8 cellular contexts compared by ENCODE assay signal in the genomic region with DNA sequence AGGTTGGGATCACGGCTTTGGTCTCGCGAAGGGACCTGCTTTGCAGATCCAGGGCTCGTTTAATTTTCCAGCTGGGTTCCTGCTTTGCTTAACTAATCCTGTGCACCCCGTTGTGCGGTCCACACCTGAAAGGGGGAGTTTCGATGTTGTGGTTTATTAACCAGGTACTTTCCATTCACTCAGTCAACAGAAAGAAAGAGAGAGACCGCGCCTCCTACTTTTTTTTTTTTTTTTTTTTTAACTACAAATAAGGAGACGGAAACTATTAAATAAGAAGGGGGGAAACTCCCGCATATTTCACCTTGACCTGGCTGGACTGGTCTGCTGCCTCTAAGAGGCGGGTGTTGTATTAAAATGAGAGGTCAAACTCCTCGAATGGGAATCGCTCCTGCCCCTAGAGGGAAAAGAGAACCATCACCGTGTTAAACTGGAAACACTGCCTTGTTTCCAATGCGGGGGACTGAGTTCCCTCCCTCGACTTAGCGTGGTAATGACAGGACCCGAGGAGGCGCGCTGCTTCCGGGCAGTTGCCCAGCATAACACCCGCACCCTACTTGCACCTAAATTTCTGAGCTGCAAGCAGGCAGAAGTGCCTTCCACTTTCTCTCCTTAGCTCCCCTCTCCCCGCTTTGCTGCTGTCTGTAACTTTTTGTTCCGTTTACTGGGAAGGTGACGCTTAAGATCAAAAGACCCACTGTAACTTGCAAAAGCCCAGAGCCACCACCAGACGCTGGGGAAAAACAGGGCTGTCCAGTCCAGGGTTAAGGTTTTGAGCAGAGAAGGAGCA. TPM values are rescaled to one million over a fixed set of nuclear protein-coding genes. Genes with fewer than 3 reads are reported as not detected.
DNase-seq lines count a peak whose midpoint lies in the region; FAIRE-seq and TF ChIP-seq lines count a peak whose summit lies in the region.

No MANE protein-coding gene starts in this region.

- no peaks in the 10 kb centered on the region for H3K36me3 ChIP-seq in HAP-1 (replicated peaks)
- no peaks in the 10 kb centered on the region for H3K36me3 ChIP-seq in testis (ENCODE audit: low read depth, missing control alignments)

- peak; percentile 63 for FAIRE-seq in endometrium (lab: Jason Lieb, UNC)

- peak; percentile 20 for DNase-seq in activated naive CD4-positive, alpha-beta T cell treated with anti-CD3 and anti-CD28 coated beads, Interleukin-2, amount 10 ng/mL, durations not matched to agents 7 days and 5 days
- no peak for DNase-seq in activated naive CD4-positive, alpha-beta T cell treated with anti-CD3 and anti-CD28 coated beads, Interleukin-2, amount 50 U/mL, for 16 hours
- DNase-seq in HAP-1 (ENCODE audit: low spot score in 2 of 2) (peak; percentile 76 to 79), SW480 (ENCODE audit: low spot score) (peak; percentile 96), lung microvascular endothelial cell (ENCODE audit: low read depth in 2 of 2) (peak; percentile 33 to 71), testis (peak; percentile 88)

- H3K4me1 ChIP-seq in HAP-1 (peaks cover 10% of the 10 kb centered on the region), testis (peaks cover 10% of the 10 kb centered on the region)

- peak; percentile 32; the same call in 1 of the 2 replicates for TF ChIP-seq CTCF in LNCAP (IDR thresholded peaks at IDR 0.05)
- peak in 2 of 3 experiments; percentile 24 to 40 for TF ChIP-seq CTCF in testis (IDR thresholded peaks at IDR 0.05)

- no peak overlapping the region for H3K27ac Mint-ChIP-seq in activated naive CD4-positive, alpha-beta T cell treated with anti-CD3 and anti-CD28 coated beads, Interleukin-2, amount 10 ng/mL, durations not matched to agents 7 days and 5 days

- H3K9me3 Mint-ChIP-seq in activated naive CD4-positive, alpha-beta T cell treated with anti-CD3 and anti-CD28 coated beads, Interleukin-2, amount 10 ng/mL, durations not matched to agents 7 days and 5 days, result no peaks in the 10 kb centered on the region

- H3K27ac ChIP-seq in testis, result peak overlapping the region; percentile 96

- H3K36me3 Mint-ChIP-seq in activated naive CD4-positive, alpha-beta T cell treated with anti-CD3 and anti-CD28 coated beads, Interleukin-2, amount 10 ng/mL, durations not matched to agents 7 days and 5 days, result no peaks in the 10 kb centered on the region

- 1 to 3% methylated on average over 27 of the region's 27 CpGs for WGBS in testis, 2 donors

- in situ Hi-C loops in HAP-1 (cut with MboI; ENCODE audit: low sequenced_read_pairs), result no loop called here

- H3K27me3 Mint-ChIP-seq in activated naive CD4-positive, alpha-beta T cell treated with anti-CD3 and anti-CD28 coated beads, Interleukin-2, amount 10 ng/mL, durations not matched to agents 7 days and 5 days, result peaks cover 39% of the 10 kb centered on the region

- H3K4me3 ChIP-seq in HAP-1 (peak overlapping the region; percentile 40), testis (peak overlapping the region; percentile 73 to 84)

- H3K27me3 ChIP-seq in HAP-1 (ENCODE audit: low read depth), result no peaks in the 10 kb centered on the region
- no peaks in the 10 kb centered on the region for H3K27me3 ChIP-seq in testis

- peaks cover 20% of the 10 kb centered on the region for H3K4me1 Mint-ChIP-seq in activated naive CD4-positive, alpha-beta T cell treated with anti-CD3 and anti-CD28 coated beads, Interleukin-2, amount 10 ng/mL, durations not matched to agents 7 days and 5 days

- intact Hi-C loops in testis (cut with DNase I; ENCODE audit: low total_unique reads), result no loop called here

- TF ChIP-seq POLR2A in testis (IDR thresholded peaks at IDR 0.05), result no peak

- H3K9me3 ChIP-seq in HAP-1 (no peaks in the 10 kb centered on the region), testis (no peaks in the 10 kb centered on the region)

- peak overlapping the region; percentile 55 for H3K4me3 Mint-ChIP-seq in activated naive CD4-positive, alpha-beta T cell treated with anti-CD3 and anti-CD28 coated beads, Interleukin-2, amount 10 ng/mL, durations not matched to agents 7 days and 5 days

- CTCF ChIA-PET in activated naive CD4-positive, alpha-beta T cell treated with anti-CD3 and anti-CD28 coated beads, Interleukin-2, amount 10 ng/mL, durations not matched to agents 7 days and 5 days (lab: Charles Lee), result no interaction called here

RNA-seq across cellular contexts. Expression of a gene that starts 1.1 kb away (rescaled TPM):
- total RNA-seq in lung microvascular endothelial cell, result 2.6 and 31.2 TPM in 2 replicates
- total RNA-seq in testis, result 100 to 1,000 TPM; 104 to 111 TPM
- polyA plus RNA-seq in testis (ENCODE audit: insufficient read depth, low read depth, low replicate concordance), result 9.5 TPM
